20 cellular contexts compared by ENCODE assay signal in genomic region chr10:27341001-27341400, GRCh38.
DNase-seq lines count a peak whose midpoint lies in the region; FAIRE-seq and TF ChIP-seq lines count a peak whose summit lies in the region.
"Had no signal": no experiment of that assay in that cellular context is flagged by ENCODE, and none has a peak within 500 bp of the region (broad histone marks: within the 10 kb centered on the region; RNA-seq: fewer than 3 reads in every experiment).

No MANE protein-coding gene starts in this region.

- no peaks in the 10 kb centered on the region for H3K9me3 ChIP-seq in OCI-LY1 (ENCODE audit: low read length)

- H3K27ac ChIP-seq in OCI-LY1 (ENCODE audit: low read depth, low read length, poor library complexity, severe bottlenecking): no peak overlapping the region

- H3K4me2 ChIP-seq in OCI-LY1 (ENCODE audit: low read length): no peak overlapping the region

- H3K27me3 ChIP-seq in OCI-LY1 (ENCODE audit: insufficient read depth, low read length): no peaks in the 10 kb centered on the region

- no peak overlapping the region for H3K4me3 Mint-ChIP-seq in nephron progenitor cell
- H3K4me3 Mint-ChIP-seq: CD8-positive, alpha-beta memory T cell; T-helper 1 cell treated with Interleukin-12 subunit alpha and Interleukin-12 subunit beta and Interleukin-4 antibody, amounts not matched to agents 30 μg/mL and 1 μg/mL, for 36 hours had no signal

- no peaks in the 10 kb centered on the region for H3K79me2 ChIP-seq in OCI-LY1 (ENCODE audit: insufficient read depth, low read length)

- H3K36me3 ChIP-seq in OCI-LY1 (ENCODE audit: insufficient read depth, low read length): no peaks in the 10 kb centered on the region

- H3K4me1 ChIP-seq in OCI-LY1 (ENCODE audit: insufficient read depth, low read length, severe bottlenecking): peaks cover 21% of the 10 kb centered on the region

- FAIRE-seq in islet of Langerhans (lab: Jason Lieb, UNC): peak; percentile 5

- no peaks in the 10 kb centered on the region for H4K20me1 ChIP-seq in OCI-LY1 (ENCODE audit: insufficient read depth, low read length)

- no peaks in the 10 kb centered on the region for H3F3A ChIP-seq in OCI-LY1 (ENCODE audit: insufficient read depth, low read length)

- H3K9me2 ChIP-seq in OCI-LY1 (ENCODE audit: low read depth, low read length): no peaks in the 10 kb centered on the region

- H3K9me3 Mint-ChIP-seq in nephron progenitor cell: no peaks in the 10 kb centered on the region
- H3K9me3 Mint-ChIP-seq: CD8-positive, alpha-beta memory T cell; T-helper 1 cell treated with Interleukin-12 subunit alpha and Interleukin-12 subunit beta and Interleukin-4 antibody, amounts not matched to agents 30 μg/mL and 1 μg/mL, for 36 hours had no signal

- H3K4me3 ChIP-seq in OCI-LY1 (ENCODE audit: low read depth, low read length, poor library complexity, severe bottlenecking): no peak overlapping the region

- H3K36me3 Mint-ChIP-seq in nephron progenitor cell (ENCODE audit: low read depth): no peaks in the 10 kb centered on the region
- H3K36me3 Mint-ChIP-seq: CD8-positive, alpha-beta memory T cell had no signal

- no peak for TF ChIP-seq CTCF in OCI-LY1 (IDR thresholded peaks at IDR 0.05; ENCODE audit: low read length)
- TF ChIP-seq CTCF in nephron progenitor cell (IDR thresholded peaks at IDR 0.05): no peak

- peak overlapping the region; percentile 7; the same call in 1 of the 2 replicates for H2AFZ ChIP-seq in OCI-LY1 (ENCODE audit: low read length)

- H3K9ac ChIP-seq in OCI-LY1 (ENCODE audit: low read length): no peak overlapping the region

- peaks cover 5% of the 10 kb centered on the region for H3K27me3 Mint-ChIP-seq in nephron progenitor cell (ENCODE audit: low read depth, poor library complexity)

- DNase-seq in NCI-H1417 (lab: John Stamatoyannopoulos, UW): peak in 2 of 3 experiments; percentile 8 to 62
- DNase-seq in NCI-H1417 treated with DMSO at 0.1 percent for 48 hours (lab: John Stamatoyannopoulos, UW): no peak
- DNase-seq in DMS53 treated with DMSO at 0.1 percent for 48 hours (lab: John Stamatoyannopoulos, UW; ENCODE audit: unreplicated experiment): peak; percentile 64
- DNase-seq in NCI-H1105 treated with DMSO at 0.1 percent for 48 hours (lab: John Stamatoyannopoulos, UW): no peak
- no peak for DNase-seq in nephron progenitor cell
- no peak for DNase-seq in NCI-H524 treated with DMSO at 0.1 percent for 48 hours (lab: John Stamatoyannopoulos, UW)
- DNase-seq: 8988T; AML-193; C1 segment of cervical spinal cord; CD8-positive, alpha-beta memory T cell; EL; Karpas-422; MV-4-11; NCI-H1436 treated with DMSO at 0.1 percent for 48 hours; NCI-H226; NCI-H82; Right ventricle myocardium superior had no signal

- H3K27ac Mint-ChIP-seq in nephron progenitor cell: no peak overlapping the region
- H3K27ac Mint-ChIP-seq: CD8-positive, alpha-beta memory T cell; T-helper 1 cell treated with Interleukin-12 subunit alpha and Interleukin-12 subunit beta and Interleukin-4 antibody, amounts not matched to agents 30 μg/mL and 1 μg/mL, for 36 hours had no signal

- peaks cover 24% of the 10 kb centered on the region for H3K4me1 Mint-ChIP-seq in nephron progenitor cell

Comparison
In these comparisons a context has a peak if more than half of its experiments do, and no peak if none do; other contexts are left out.
1. DNase-seq: peak in NCI-H1417 (2 of 3) and DMS53 treated with DMSO at 0.1 percent for 48 hours (single experiment); none in NCI-H1417 treated with DMSO at 0.1 percent for 48 hours (single experiment), NCI-H1105 treated with DMSO at 0.1 percent for 48 hours (single experiment), nephron progenitor cell (single experiment) and NCI-H524 treated with DMSO at 0.1 percent for 48 hours (single experiment).